Comparison of ENCODE assay signal across 12 cellular contexts in genomic region chr4:77120888-77121508, GRCh38. TPM values are rescaled to one million over a fixed set of nuclear protein-coding genes. Genes with fewer than 3 reads are reported as not detected.
DNase-seq lines count a peak whose midpoint lies in the region; ATAC-seq and TF ChIP-seq lines count a peak whose summit lies in the region.
"Had no signal": no experiment of that assay in that cellular context is flagged by ENCODE, and none has a peak within 500 bp of the region (broad histone marks: within the 10 kb centered on the region; RNA-seq: fewer than 3 reads in every experiment).

No MANE protein-coding gene starts in this region.

- peak; percentile 18 to 43 (median 30) for DNase-seq in body of pancreas
- no peak for DNase-seq in prostate gland (ENCODE audit: low spot score)
- no peak for DNase-seq in COR-L47 (lab: John Stamatoyannopoulos, UW)
- DNase-seq in WERI-Rb-1, result no peak
- DNase-seq in activated naive CD4-positive, alpha-beta T cell treated with anti-CD3 and anti-CD28 coated beads, Interleukin-2, amount 10 ng/mL, durations not matched to agents 7 days and 5 days, result no peak
- DNase-seq: central memory CD4-positive, alpha-beta T cell; NCI-H2171 treated with DMSO at 0.1 percent for 48 hours; T-helper 17 cell had no signal

- peak in 6 of 7 experiments; percentile 27 to 80 (median 60) for TF ChIP-seq CTCF in body of pancreas (IDR thresholded peaks at IDR 0.05)
- peak in 3 of 4 experiments; percentile 22 to 57 (median 26) for TF ChIP-seq CTCF in prostate gland (IDR thresholded peaks at IDR 0.05)
- no peak; the same call in 1 of the 2 replicates for TF ChIP-seq CTCF in WERI-Rb-1 (IDR thresholded peaks at IDR 0.05; ENCODE audit: low read depth, low read length)

- H3K4me1 Mint-ChIP-seq in activated naive CD4-positive, alpha-beta T cell treated with anti-CD3 and anti-CD28 coated beads, Interleukin-2, amount 10 ng/mL, durations not matched to agents 7 days and 5 days, result no peaks in the 10 kb centered on the region

- H3K4me3 ChIP-seq in body of pancreas (no peak overlapping the region), prostate gland (no peak overlapping the region), WERI-Rb-1 (ENCODE audit: low read depth, low read length) (no peak overlapping the region)
- H3K4me3 ChIP-seq: skin epidermis had no signal

- CTCF ChIA-PET in activated naive CD4-positive, alpha-beta T cell treated with anti-CD3 and anti-CD28 coated beads, Interleukin-2, amount 10 ng/mL, durations not matched to agents 7 days and 5 days (lab: Charles Lee), result interaction anchor here (1.3 to 2.6 kb wide), 2 partner anchors 18 to 83 kb away, joined by 4 to 8 read pairs; no protein-coding TSS in a partner anchor

- H3K9me3 Mint-ChIP-seq in activated naive CD4-positive, alpha-beta T cell treated with anti-CD3 and anti-CD28 coated beads, Interleukin-2, amount 10 ng/mL, durations not matched to agents 7 days and 5 days, result no peaks in the 10 kb centered on the region

- H3K27me3 Mint-ChIP-seq in activated naive CD4-positive, alpha-beta T cell treated with anti-CD3 and anti-CD28 coated beads, Interleukin-2, amount 10 ng/mL, durations not matched to agents 7 days and 5 days, result peaks cover 11% of the 10 kb centered on the region

- H3K27ac ChIP-seq in body of pancreas (no peak overlapping the region), prostate gland (no peak overlapping the region), WERI-Rb-1 (no peak overlapping the region)

- no peak overlapping the region for H3K27ac Mint-ChIP-seq in activated naive CD4-positive, alpha-beta T cell treated with anti-CD3 and anti-CD28 coated beads, Interleukin-2, amount 10 ng/mL, durations not matched to agents 7 days and 5 days
- H3K27ac Mint-ChIP-seq: T-helper 17 cell had no signal

- H3K27me3 ChIP-seq in body of pancreas, result no peaks in the 10 kb centered on the region
- no peaks in the 10 kb centered on the region for H3K27me3 ChIP-seq in prostate gland (replicated peaks; ENCODE audit: insufficient read depth)
- no peaks in the 10 kb centered on the region for H3K27me3 ChIP-seq in WERI-Rb-1 (ENCODE audit: insufficient read depth, low read depth, severe bottlenecking)

- H3K36me3 ChIP-seq in body of pancreas (replicated peaks in 1 of 2; ENCODE audit: insufficient read depth in 1 of 2, low read depth in 2 of 2) (no peaks in the 10 kb centered on the region), prostate gland (no peaks in the 10 kb centered on the region), WERI-Rb-1 (no peaks in the 10 kb centered on the region)

- WGBS in body of pancreas, 2 donors, result 58 to 61% methylated on average over 6 to 8 of the region's 8 CpGs
- WGBS in prostate gland, result 90% methylated on average over 8 of the region's 8 CpGs

- H3K9me3 ChIP-seq in body of pancreas (no peaks in the 10 kb centered on the region), prostate gland (no peaks in the 10 kb centered on the region), WERI-Rb-1 (ENCODE audit: severe bottlenecking) (no peaks in the 10 kb centered on the region)

- no peaks in the 10 kb centered on the region for H3K36me3 Mint-ChIP-seq in activated naive CD4-positive, alpha-beta T cell treated with anti-CD3 and anti-CD28 coated beads, Interleukin-2, amount 10 ng/mL, durations not matched to agents 7 days and 5 days

- H3K4me1 ChIP-seq in body of pancreas, result no peaks in the 10 kb centered on the region
- peaks cover 2% of the 10 kb centered on the region for H3K4me1 ChIP-seq in prostate gland (replicated peaks)

- TF ChIP-seq POLR2A in body of pancreas (IDR thresholded peaks at IDR 0.05), result no peak
- no peak for TF ChIP-seq POLR2A in prostate gland (IDR thresholded peaks at IDR 0.05)

- no peak overlapping the region for H3K4me3 Mint-ChIP-seq in activated naive CD4-positive, alpha-beta T cell treated with anti-CD3 and anti-CD28 coated beads, Interleukin-2, amount 10 ng/mL, durations not matched to agents 7 days and 5 days
- H3K4me3 Mint-ChIP-seq: T-helper 17 cell had no signal

- intact Hi-C loops in body of pancreas (cut with DNase I), result loop anchor here (10.0 kb wide), 1 partner anchor 84 kb away; no protein-coding TSS in a partner anchor
- intact Hi-C loops in prostate gland (cut with DNase I), result no loop called here

- ATAC-seq in GM19035 (IDR thresholded peaks at IDR 0.05; ENCODE audit: unreplicated experiment), result peak; percentile 86
- ATAC-seq in HG03378 (IDR thresholded peaks at IDR 0.05; ENCODE audit: unreplicated experiment), result peak; percentile 79
- peak; percentile 78 for ATAC-seq in body of pancreas
- ATAC-seq in GM21528 (IDR thresholded peaks at IDR 0.05; ENCODE audit: low FRiP score, unreplicated experiment), result no peak
- ATAC-seq: T-helper 17 cell had no signal

RNA-seq across cellular contexts. Expression of gene CCNG2, which starts 36.0 kb away (rescaled TPM):
- total RNA-seq in body of pancreas (10 to 100 TPM; 13.5 to 13.7 TPM), prostate gland (100 to 1,000 TPM in 1 of 2 donors, 10 to 100 TPM in 1; 61.3 to 106 TPM)

RNA-seq across cellular contexts. Expression of gene CCNI, which starts 45.2 kb away (rescaled TPM):
- total RNA-seq in body of pancreas, result 100 to 1,000 TPM in 1 of 2 donors, 10 to 100 TPM in 1; 92.6 to 185 TPM
- 100 to 1,000 TPM; 274 to 367 TPM for total RNA-seq in prostate gland

Comparison
In these comparisons a context has a peak if more than half of its experiments do, and no peak if none do; other contexts are left out.
1. DNase-seq: peak in body of pancreas (4 of 4); none in prostate gland (single experiment), COR-L47 (single experiment), WERI-Rb-1 (single experiment) and activated naive CD4-positive, alpha-beta T cell treated with anti-CD3 and anti-CD28 coated beads, Interleukin-2, amount 10 ng/mL, durations not matched to agents 7 days and 5 days (single experiment).
2. RNA of gene CCNG2, which starts 36.0 kb away (total RNA-seq): 61.3 to 106 TPM in prostate gland; 13.5 to 13.7 TPM in body of pancreas; every median in the first group is over 4 times any median in the second.